Comparison of ENCODE assay signal across 1 cellular context in genomic region chr6:11163932-11164331, GRCh38.
TF ChIP-seq lines count a peak whose summit lies in the region.

No MANE protein-coding gene starts in this region.

TF ChIP-seq in GM12878, 131 proteins besides CTCF, POLR2A, EP300 and RAD21 (continued from another document):
- no peak for TF ChIP-seq E4F1 (IDR thresholded peaks at IDR 0.05; ENCODE audit: borderline replicate concordance, partially characterized antibody)
- no peak for TF ChIP-seq NKRF (conservative IDR thresholded peaks at IDR 0.05)
- peak; percentile 38; the same call in 1 of the 2 replicates for TF ChIP-seq PKNOX1 (IDR thresholded peaks at IDR 0.05)
- TF ChIP-seq IKZF2 (IDR thresholded peaks at IDR 0.05) = peak; percentile 59; a peak in 3 of 4 replicates
- TF ChIP-seq ZZZ3 (IDR thresholded peaks at IDR 0.05; ENCODE audit: control insufficient read depth, insufficient read length, low read depth) = no peak
- 0 out of 2 replicates have a peak, but pooled peaks have one; percentile 17 for TF ChIP-seq NFIC (IDR thresholded peaks at IDR 0.05; ENCODE audit: low read depth, low read length)
- no peak for TF ChIP-seq CREB1 (IDR thresholded peaks at IDR 0.05; ENCODE audit: low read depth)
- TF ChIP-seq PAX5 (IDR thresholded peaks at IDR 0.05; ENCODE audit: borderline replicate concordance, low read depth, low read length) = peak; percentile 34; the same call in 1 of the 2 replicates
- TF ChIP-seq RELB (IDR thresholded peaks at IDR 0.05; ENCODE audit: low read depth) = 0 out of 2 replicates have a peak, but pooled peaks have one; percentile 24
- TF ChIP-seq ZBTB11 (CRISPR knock-in tag; IDR thresholded peaks at IDR 0.05) = no peak
- no peak for TF ChIP-seq RB1 (IDR thresholded peaks at IDR 0.05; ENCODE audit: borderline replicate concordance)
- peak; percentile 71 for TF ChIP-seq TCF12 (IDR thresholded peaks at IDR 0.05; ENCODE audit: low read depth, low read length)
- TF ChIP-seq RUNX3 (IDR thresholded peaks at IDR 0.05; ENCODE audit: low read length) = peak; percentile 74
- no peak for TF ChIP-seq CUX1 (IDR thresholded peaks at IDR 0.05; ENCODE audit: insufficient replicate concordance, low read depth, low read length)
- TF ChIP-seq IRF4 (IDR thresholded peaks at IDR 0.05; ENCODE audit: low read depth, low read length) = peak; percentile 79; the same call in 1 of the 2 replicates
- TF ChIP-seq DPF2 (IDR thresholded peaks at IDR 0.05) = peak; percentile 47; the same call in 1 of the 2 replicates
- peak; percentile 58 for TF ChIP-seq JUNB (IDR thresholded peaks at IDR 0.05)
- TF ChIP-seq EED (IDR thresholded peaks at IDR 0.05; ENCODE audit: low read depth) = 0 out of 2 replicates have a peak, but pooled peaks have one; percentile 34
- TF ChIP-seq TCF3 (IDR thresholded peaks at IDR 0.05; ENCODE audit: borderline replicate concordance, insufficient read depth, low read depth, low read length) = 0 out of 2 replicates have a peak, but pooled peaks have one; percentile 30
- peak; percentile 61 to 79; a peak in 3 of 4 replicates for TF ChIP-seq BHLHE40 (IDR thresholded peaks at IDR 0.05; ENCODE audit: borderline replicate concordance in 1 of 2, low read depth in 2 of 2, low read length in 1 of 2)
